In genomic region chr9:85417674-85418073, GRCh38 we compare ENCODE assay signal across 19 cellular contexts.
A peak's percentile ranks its signal among the peaks of the same experiment; 100 is the strongest.
DNase-seq lines count a peak whose midpoint lies in the region; ATAC-seq and TF ChIP-seq lines count a peak whose summit lies in the region.
"Had no signal": no experiment of that assay in that cellular context is flagged by ENCODE, and none has a peak within 500 bp of the region (broad histone marks: within the 10 kb centered on the region; RNA-seq: fewer than 3 reads in every experiment).

No MANE protein-coding gene starts in this region.

- H3K36me3 Mint-ChIP-seq in nephron (ENCODE audit: low read depth): no peaks in the 10 kb centered on the region
- H3K36me3 Mint-ChIP-seq: CD4-positive, alpha-beta memory T cell had no signal

- H3K9me2 ChIP-seq in SK-N-SH (no peaks in the 10 kb centered on the region), PC-3 (replicated peaks; ENCODE audit: low read length) (no peaks in the 10 kb centered on the region)

- no peak overlapping the region for H3K4me3 Mint-ChIP-seq in nephron
- H3K4me3 Mint-ChIP-seq: B cell; CD4-positive, alpha-beta memory T cell; HFFc6 had no signal

- H3K36me3 ChIP-seq in SK-N-SH (replicated peaks in 1 of 2; ENCODE audit: control insufficient read depth in 1 of 2, insufficient read depth in 2 of 2, low read length in 1 of 2) (no peaks in the 10 kb centered on the region), PC-3 (ENCODE audit: low read depth, low read length) (no peaks in the 10 kb centered on the region)
- H3K36me3 ChIP-seq: BLaER1 treated with 17β-estradiol and CSF1 and Interleukin-3, amounts not matched to agents 10 nM and 100 nM; HAP-1 had no signal

- peaks cover 18% of the 10 kb centered on the region for H3K4me1 Mint-ChIP-seq in nephron
- H3K4me1 Mint-ChIP-seq: B cell; CD4-positive, alpha-beta memory T cell had no signal

- ATAC-seq in SK-N-SH treated with all-trans-retinoic acid at 6 μM for 48 hours: no peak
- ATAC-seq in PC-3: no peak

- no peaks in the 10 kb centered on the region for H3K27me3 ChIP-seq in SK-N-SH (ENCODE audit: insufficient read depth)
- H3K27me3 ChIP-seq in PC-3 (ENCODE audit: low read length): no peaks in the 10 kb centered on the region
- H3K27me3 ChIP-seq: BLaER1 treated with 17β-estradiol and CSF1 and Interleukin-3, amounts not matched to agents 10 nM and 100 nM had no signal

- CTCF ChIA-PET in SK-N-SH (lab: Yijun Ruan, JAX) (interaction anchor here (1.0 kb wide), 1 partner anchor 15 kb away, joined by 3 read pairs; no protein-coding TSS in a partner anchor), PC-3 (lab: Charles Lee) (no interaction called here)

- H3K27me3 Mint-ChIP-seq in nephron (ENCODE audit: low read depth): no peaks in the 10 kb centered on the region
- H3K27me3 Mint-ChIP-seq: B cell had no signal

- TF ChIP-seq RAD21 in SK-N-SH (IDR thresholded peaks at IDR 0.05; ENCODE audit: low read length): no peak

- intact Hi-C loops in PC-3 (cut with micrococcal nuclease): no loop called here

- no peaks in the 10 kb centered on the region for H3F3A ChIP-seq in SK-N-SH (replicated peaks; ENCODE audit: insufficient read depth)
- no peaks in the 10 kb centered on the region for H3F3A ChIP-seq in PC-3 (ENCODE audit: low read length, unreplicated experiment)

- no TSS peak for BruUV-seq in PC-3 (replicated peaks; lab: Mats Ljungman, UMichigan)

- H3K27ac ChIP-seq in SK-N-SH (ENCODE audit: low read depth in 2 of 2, low read length in 1 of 2) (0 out of 4 replicates have a peak overlapping the region, but pooled peaks of 1 of the 2 experiments have one; percentile 28), caudate nucleus (ENCODE audit: low read depth, low read length) (peak overlapping the region; percentile 46), PC-3 (ENCODE audit: low read length) (no peak overlapping the region)
- H3K27ac ChIP-seq: 22Rv1; BLaER1 treated with 17β-estradiol and CSF1 and Interleukin-3, amounts not matched to agents 10 nM and 100 nM had no signal

- no peaks in the 10 kb centered on the region for H4K20me1 ChIP-seq in SK-N-SH (ENCODE audit: insufficient read depth)
- no peaks in the 10 kb centered on the region for H4K20me1 ChIP-seq in PC-3 (ENCODE audit: low read length)
- H4K20me1 ChIP-seq: BLaER1 treated with 17β-estradiol and CSF1 and Interleukin-3, amounts not matched to agents 10 nM and 100 nM had no signal

- no peak for TF ChIP-seq CTCF in SK-N-SH (IDR thresholded peaks at IDR 0.05)
- no peak for TF ChIP-seq CTCF in nephron (IDR thresholded peaks at IDR 0.05; ENCODE audit: unreplicated experiment in 3 of 3)
- no peak for TF ChIP-seq CTCF in PC-3 (conservative IDR thresholded peaks at IDR 0.05; ENCODE audit: low read depth, low read length)

- TF ChIP-seq EP300 in SK-N-SH (IDR thresholded peaks at IDR 0.05; ENCODE audit: borderline replicate concordance in 1 of 2, low read depth in 1 of 2, low read length in 1 of 2): no peak

- H3K9me3 Mint-ChIP-seq in nephron: peaks cover 4% of the 10 kb centered on the region

- 14% methylated on average over 3 of the region's 3 CpGs for WGBS in SK-N-SH (ENCODE audit: low lambda C conversion rate)

- no peak overlapping the region for H2AFZ ChIP-seq in SK-N-SH (ENCODE audit: low read depth)
- no peak overlapping the region for H2AFZ ChIP-seq in PC-3 (ENCODE audit: low read length)

- peak overlapping the region in 2 of 3 experiments; percentile 15 to 37 for H3K27ac Mint-ChIP-seq in nephron
- H3K27ac Mint-ChIP-seq: B cell, HFFc6 had no signal

- peaks cover 5 to 6% of the 10 kb centered on the region in 2 experiments; a peak in 2 of 4 replicates for H3K4me1 ChIP-seq in SK-N-SH (ENCODE audit: control insufficient read depth in 1 of 2, insufficient read depth in 2 of 2, low read depth in 1 of 2, low read length in 1 of 2)
- H3K4me1 ChIP-seq in PC-3 (ENCODE audit: insufficient read depth, low read length): peaks cover 16% of the 10 kb centered on the region
- H3K4me1 ChIP-seq: HAP-1 had no signal

- H3K4me3 ChIP-seq in SK-N-SH (ENCODE audit: low read depth in 2 of 2, low read length in 1 of 2): no peak overlapping the region
- H3K4me3 ChIP-seq in PC-3 (ENCODE audit: low read length): no peak overlapping the region
- H3K4me3 ChIP-seq: BLaER1 treated with 17β-estradiol and CSF1 and Interleukin-3, amounts not matched to agents 10 nM and 100 nM; HAP-1 had no signal

- H3K9ac ChIP-seq in SK-N-SH (no peak overlapping the region), PC-3 (ENCODE audit: low read length) (no peak overlapping the region)
- H3K9ac ChIP-seq: BLaER1 treated with 17β-estradiol and CSF1 and Interleukin-3, amounts not matched to agents 10 nM and 100 nM had no signal

- no peaks in the 10 kb centered on the region for H3K9me3 ChIP-seq in SK-N-SH
- H3K9me3 ChIP-seq in PC-3 (ENCODE audit: low read length): no peaks in the 10 kb centered on the region
- H3K9me3 ChIP-seq: HAP-1 had no signal

- DNase-seq in SK-N-SH: no peak
- DNase-seq in caudate nucleus (lab: John Stamatoyannopoulos, UW): no peak
- DNase-seq in PC-3: no peak
- DNase-seq in activated CD4-positive, CD25-positive, alpha-beta regulatory T cell treated with anti-CD3 and anti-CD28 coated beads, Interleukin-2, amount 50 U/mL, for 72 hours: no peak
- no peak for DNase-seq in activated CD4-positive, alpha-beta T cell treated with anti-CD3 and anti-CD28 coated beads, Interleukin-2, amount 50 U/mL, for 1 hour
- no peak for DNase-seq in C1 segment of cervical spinal cord (lab: John Stamatoyannopoulos, UW)
- DNase-seq: Calu3; CD4-positive, alpha-beta memory T cell; COR-L47; DMS53; DND-41; GOT3; HFFc6 had no signal

- H3K4me2 ChIP-seq in SK-N-SH: no peak overlapping the region
- no peak overlapping the region for H3K4me2 ChIP-seq in PC-3 (ENCODE audit: low read length)
- H3K4me2 ChIP-seq: BLaER1 treated with 17β-estradiol and CSF1 and Interleukin-3, amounts not matched to agents 10 nM and 100 nM had no signal

- no peaks in the 10 kb centered on the region for H3K79me2 ChIP-seq in SK-N-SH (ENCODE audit: insufficient read depth)
- no peaks in the 10 kb centered on the region for H3K79me2 ChIP-seq in PC-3 (ENCODE audit: low read length)

- POLR2A ChIA-PET in SK-N-SH (lab: Yijun Ruan, JAX): no interaction called here
- POLR2A ChIA-PET in PC-3 (lab: Charles Lee; ENCODE audit: unreplicated experiment): no interaction called here

TF ChIP-seq in SK-N-SH treated with all-trans-retinoic acid at 6 μM for 48 hours, 23 proteins besides CTCF, POLR2A, EP300 and RAD21:
- TF ChIP-seq ARNTL (CRISPR knock-in tag; IDR thresholded peaks at IDR 0.05; ENCODE audit: borderline replicate concordance, low read depth) (no peak), RARB (CRISPR knock-in tag; IDR thresholded peaks at IDR 0.05) (no peak), ESRRG (CRISPR knock-in tag; IDR thresholded peaks at IDR 0.05) (no peak), CSDC2 (CRISPR knock-in tag; IDR thresholded peaks at IDR 0.05) (no peak), PATZ1 (CRISPR knock-in tag; IDR thresholded peaks at IDR 0.05; ENCODE audit: borderline replicate concordance) (no peak), PPARA (CRISPR knock-in tag; IDR thresholded peaks at IDR 0.05; ENCODE audit: borderline replicate concordance) (no peak), ISL1 (CRISPR knock-in tag; IDR thresholded peaks at IDR 0.05) (peak; percentile 78)

TF ChIP-seq in SK-N-SH, 30 proteins besides CTCF, POLR2A, EP300 and RAD21 (continues in another document):
- TF ChIP-seq GABPA (IDR thresholded peaks at IDR 0.05; ENCODE audit: low read depth) (no peak), ZBTB33 (IDR thresholded peaks at IDR 0.05; ENCODE audit: borderline replicate concordance, low read depth) (no peak), RXRA (IDR thresholded peaks at IDR 0.05; ENCODE audit: borderline replicate concordance, low read depth) (no peak), NRF1 (IDR thresholded peaks at IDR 0.05; ENCODE audit: low read depth, low read length) (no peak), PBX3 (IDR thresholded peaks at IDR 0.05) (no peak), POLR2AphosphoS5 (IDR thresholded peaks at IDR 0.05; ENCODE audit: low read depth, low read length) (no peak), SIN3A (IDR thresholded peaks at IDR 0.05; ENCODE audit: borderline replicate concordance, low read depth, low read length) (no peak), MAX (IDR thresholded peaks at IDR 0.05; ENCODE audit: low read depth) (no peak), TAF1 (IDR thresholded peaks at IDR 0.05; ENCODE audit: borderline replicate concordance, low read depth, low read length) (no peak), FOXJ3 (CRISPR knock-in tag; IDR thresholded peaks at IDR 0.05) (no peak)
